25 cellular contexts compared by ENCODE assay signal in genomic region chr4:31601793-31602192, GRCh38.
"Had no signal": no experiment of that assay in that cellular context is flagged by ENCODE, and none has a peak within 500 bp of the region (broad histone marks: within the 10 kb centered on the region; RNA-seq: fewer than 3 reads in every experiment).

No MANE protein-coding gene starts in this region.

- H3K9me3 ChIP-seq: colonic mucosa, esophagus muscularis mucosa, esophagus squamous epithelium, gastrocnemius medialis, gastroesophageal sphincter, heart left ventricle, heart right ventricle had no signal

- H3K4me3 ChIP-seq: colonic mucosa, coronary artery, dorsolateral prefrontal cortex, esophagus muscularis mucosa, esophagus squamous epithelium, gastrocnemius medialis, gastroesophageal sphincter, heart left ventricle, heart right ventricle, hepatocyte had no signal

- H3K27me3 ChIP-seq: colonic mucosa, esophagus muscularis mucosa, esophagus squamous epithelium, foreskin keratinocyte, gastrocnemius medialis, gastroesophageal sphincter, heart left ventricle, heart right ventricle, hepatocyte had no signal

- H2AFZ ChIP-seq: hepatocyte had no signal

- H3K79me2 ChIP-seq: hepatocyte had no signal

- H3K36me3 ChIP-seq: colonic mucosa, esophagus muscularis mucosa, esophagus squamous epithelium, gastrocnemius medialis, gastroesophageal sphincter, heart left ventricle, heart right ventricle had no signal

- H3K4me1 ChIP-seq: colonic mucosa, esophagus muscularis mucosa, esophagus squamous epithelium, foreskin keratinocyte, gastrocnemius medialis, gastroesophageal sphincter, heart left ventricle, heart right ventricle had no signal

- H3K27ac ChIP-seq: colonic mucosa, coronary artery, dorsolateral prefrontal cortex, epithelial cell of prostate, esophagus muscularis mucosa, esophagus squamous epithelium, foreskin keratinocyte, gastrocnemius medialis, gastroesophageal sphincter, heart left ventricle, heart right ventricle, hepatocyte had no signal

- DNase-seq: colonic mucosa; cortex of kidney; dermis blood vessel endothelial cell; dorsolateral prefrontal cortex; effector CD4-positive, alpha-beta T cell; effector CD8-positive, alpha-beta T cell; effector memory CD4-positive, alpha-beta T cell; effector memory CD8-positive, alpha-beta T cell; endodermal cell; erythroblast; esophagus squamous epithelium; foreskin fibroblast; foreskin keratinocyte; foreskin melanocyte; gastrocnemius medialis; glutamatergic neuron; head of caudate nucleus; heart left ventricle; heart right ventricle had no signal

- ATAC-seq: effector memory CD8-positive, alpha-beta T cell; esophagus mucosa; foreskin keratinocyte; gastrocnemius medialis; gastroesophageal sphincter; heart left ventricle; heart right ventricle had no signal

- H3K4me2 ChIP-seq: hepatocyte had no signal
